ENCODE assay signal across 8 cellular contexts in genomic region chr19:18279516-18280246, GRCh38. TPM values are rescaled to one million over a fixed set of nuclear protein-coding genes. Genes with fewer than 3 reads are reported as not detected.
DNase-seq lines count a peak whose midpoint lies in the region; ATAC-seq and TF ChIP-seq lines count a peak whose summit lies in the region.

No MANE protein-coding gene starts in this region.

- H3K79me2 ChIP-seq in osteoblast (ENCODE audit: insufficient read depth, low read length) = peaks cover 60% of the 10 kb centered on the region

- H3K4me1 ChIP-seq in osteoblast (ENCODE audit: insufficient read depth, low read length) = peaks cover 38% of the 10 kb centered on the region
- peaks cover 40 to 58% of the 10 kb centered on the region in 2 donors for H3K4me1 ChIP-seq in thoracic aorta (ENCODE audit: control insufficient read depth in 1 of 2, low read depth in 2 of 2)

- peak overlapping the region; percentile 98 for H3K4me3 Mint-ChIP-seq in activated naive CD8-positive, alpha-beta T cell treated with anti-CD3 and anti-CD28 coated beads for 36 hours

- peaks cover 9% of the 10 kb centered on the region for H3K27me3 Mint-ChIP-seq in activated naive CD8-positive, alpha-beta T cell treated with anti-CD3 and anti-CD28 coated beads for 36 hours

- ATAC-seq in GM21381 (IDR thresholded peaks at IDR 0.05; ENCODE audit: unreplicated experiment) (peak; percentile 16), thoracic aorta (ENCODE audit: insufficient number of reproducible peaks, low FRiP score, low read depth) (no peak)

- peak overlapping the region; percentile 93 for H3K4me2 ChIP-seq in osteoblast (ENCODE audit: insufficient read depth, low read length)

- intact Hi-C loops in head of caudate nucleus (cut with DNase I) = loop anchor here (2.0 kb wide), 3 partner anchors 25 to 139 kb away; partner anchors contain the start of gene SSBP4

- no peaks in the 10 kb centered on the region for H3K27me3 ChIP-seq in osteoblast (ENCODE audit: insufficient read depth, low read length)
- no peaks in the 10 kb centered on the region for H3K27me3 ChIP-seq in thoracic aorta (replicated peaks; ENCODE audit: insufficient read depth)

- H3K4me3 ChIP-seq in osteoblast (ENCODE audit: insufficient read depth, low read length) (peak overlapping the region; percentile 90), thoracic aorta (peak overlapping the region; percentile 86)

- no peaks in the 10 kb centered on the region for H3K9me3 ChIP-seq in osteoblast (ENCODE audit: low read depth, low read length)
- H3K9me3 ChIP-seq in thoracic aorta = no peaks in the 10 kb centered on the region

- peaks cover 14% of the 10 kb centered on the region for H3K36me3 ChIP-seq in osteoblast (ENCODE audit: insufficient read depth, low read length)
- peaks cover 18% of the 10 kb centered on the region for H3K36me3 ChIP-seq in thoracic aorta

- H3K36me3 Mint-ChIP-seq in activated naive CD8-positive, alpha-beta T cell treated with anti-CD3 and anti-CD28 coated beads for 36 hours = peaks cover 35% of the 10 kb centered on the region

- H3K9me3 Mint-ChIP-seq in activated naive CD8-positive, alpha-beta T cell treated with anti-CD3 and anti-CD28 coated beads for 36 hours = no peaks in the 10 kb centered on the region

- H3K4me1 Mint-ChIP-seq in activated naive CD8-positive, alpha-beta T cell treated with anti-CD3 and anti-CD28 coated beads for 36 hours = peaks cover 49% of the 10 kb centered on the region

- TF ChIP-seq CTCF in osteoblast (IDR thresholded peaks at IDR 0.05; ENCODE audit: extremely low read depth, low read depth, low read length) (peak; percentile 72), thoracic aorta (IDR thresholded peaks at IDR 0.05) (peak; percentile 66)

- H3K27ac ChIP-seq in osteoblast (ENCODE audit: low read depth, low read length) = peak overlapping the region; percentile 92
- H3K27ac ChIP-seq in thoracic aorta = peak overlapping the region; percentile 99 to 100

- H2AFZ ChIP-seq in osteoblast (ENCODE audit: low read length) = no peak overlapping the region

- peak; percentile 97 for DNase-seq in Ammon's horn (ENCODE audit: low spot score)
- peak; percentile 95 for DNase-seq in NCI-H1105 (lab: John Stamatoyannopoulos, UW)
- peak; percentile 96 for DNase-seq in SKM-1 (lab: John Stamatoyannopoulos, UW; ENCODE audit: unreplicated experiment)
- DNase-seq in activated naive CD8-positive, alpha-beta T cell treated with anti-CD3 and anti-CD28 coated beads for 36 hours = peak; percentile 92
- peak; percentile 84 to 98 (median 95) for DNase-seq in head of caudate nucleus
- peak; percentile 99 for DNase-seq in osteoblast (ENCODE audit: insufficient read length, low spot score, missing footprints)
- DNase-seq in thoracic aorta (ENCODE audit: low spot score) = peak; percentile 83

- H4K20me1 ChIP-seq in osteoblast (ENCODE audit: insufficient read depth, low read length) = peaks cover 35% of the 10 kb centered on the region

- peak overlapping the region; percentile 97 for H3K27ac Mint-ChIP-seq in activated naive CD8-positive, alpha-beta T cell treated with anti-CD3 and anti-CD28 coated beads for 36 hours

RNA-seq across cellular contexts. Expression of gene JUND, which starts 1.7 kb away (rescaled TPM):
- 100 to 1,000 TPM; 379 to 398 TPM for total RNA-seq in activated naive CD8-positive, alpha-beta T cell treated with anti-CD3 and anti-CD28 coated beads for 36 hours
- total RNA-seq in osteoblast (170 and 172 TPM in 2 replicates), thoracic aorta (100 to 1,000 TPM; 643 to 922 TPM)

RNA-seq across cellular contexts. Expression of gene IQCN, which starts 5.4 kb away (rescaled TPM):
- total RNA-seq in activated naive CD8-positive, alpha-beta T cell treated with anti-CD3 and anti-CD28 coated beads for 36 hours = under 1 TPM; 0.29 to 0.32 TPM
- total RNA-seq in osteoblast (2.5 and 3.5 TPM in 2 replicates), thoracic aorta (10 to 100 TPM in 1 of 2 donors, 1 to 10 TPM in 1; 8.7 to 29.2 TPM)

RNA-seq across cellular contexts. Expression of gene LSM4, which starts 43.2 kb away (rescaled TPM):
- total RNA-seq in activated naive CD8-positive, alpha-beta T cell treated with anti-CD3 and anti-CD28 coated beads for 36 hours = 100 to 1,000 TPM; 419 to 435 TPM
- total RNA-seq in osteoblast = 74.3 and 74.6 TPM in 2 replicates
- 10 to 100 TPM; 74.8 to 90.2 TPM for total RNA-seq in thoracic aorta

RNA-seq across cellular contexts. Expression of gene PDE4C, which starts 53.4 kb away (rescaled TPM):
- not detected for total RNA-seq in activated naive CD8-positive, alpha-beta T cell treated with anti-CD3 and anti-CD28 coated beads for 36 hours
- under 0.01 TPM in 1 of 2 replicates, not detected in the other for total RNA-seq in osteoblast
- under 1 TPM; 0.41 to 0.42 TPM for total RNA-seq in thoracic aorta
